8 cellular contexts compared by ENCODE assay signal in genomic region chr14:67820428-67820881, GRCh38. TPM values are rescaled to one million over a fixed set of nuclear protein-coding genes. Genes with fewer than 3 reads are reported as not detected.
DNase-seq lines count a peak whose midpoint lies in the region; ATAC-seq and TF ChIP-seq lines count a peak whose summit lies in the region.

No MANE protein-coding gene starts in this region.

- peak overlapping the region; percentile 94 for H3K27ac Mint-ChIP-seq in type B pancreatic cell

- H3K27ac ChIP-seq in MM.1S (ENCODE audit: low read length) (no peak overlapping the region), left lung (peak overlapping the region; percentile 64 to 84)

- no peaks in the 10 kb centered on the region for H3K27me3 ChIP-seq in MM.1S (replicated peaks; ENCODE audit: insufficient read depth, low read length)
- no peaks in the 10 kb centered on the region for H3K27me3 ChIP-seq in adipocyte (replicated peaks; ENCODE audit: control insufficient read depth, insufficient read depth, low read length)
- H3K27me3 ChIP-seq in left lung = no peaks in the 10 kb centered on the region

- TF ChIP-seq CTCF in MM.1S (IDR thresholded peaks at IDR 0.05; ENCODE audit: low read length) (no peak), left lung (IDR thresholded peaks at IDR 0.05) (no peak), type B pancreatic cell (conservative IDR thresholded peaks at IDR 0.05) (no peak)

- peak overlapping the region; percentile 93 for H2AFZ ChIP-seq in MM.1S (ENCODE audit: low read length)

- peak overlapping the region; percentile 99 for H3K4me3 Mint-ChIP-seq in type B pancreatic cell

- H3K4me2 ChIP-seq in MM.1S (ENCODE audit: low read depth, low read length) = peak overlapping the region; percentile 79

- peak; percentile 39 for ATAC-seq in left lung

- H3K9me2 ChIP-seq in MM.1S (replicated peaks; ENCODE audit: insufficient read depth, low read length) = no peaks in the 10 kb centered on the region

- H3K9me3 Mint-ChIP-seq in type B pancreatic cell = no peaks in the 10 kb centered on the region

- intact Hi-C loops in left lung (cut with DNase I) = no loop called here

- H3K9ac ChIP-seq in MM.1S (ENCODE audit: low read length) (no peak overlapping the region), adipocyte (ENCODE audit: low read length) (peak overlapping the region; percentile 86)

- H3F3A ChIP-seq in MM.1S (ENCODE audit: insufficient read depth, low read length) = peaks cover 4% of the 10 kb centered on the region; the same call in 1 of the 2 replicates

- H3K4me1 ChIP-seq in MM.1S (ENCODE audit: low read length) = 0 out of 2 replicates have a peak, but pooled peaks cover 4% of the 10 kb centered on the region
- H3K4me1 ChIP-seq in adipocyte (ENCODE audit: control insufficient read depth, insufficient read depth, low read length) = peaks cover 18% of the 10 kb centered on the region
- peaks cover 10 to 45% of the 10 kb centered on the region in 2 donors for H3K4me1 ChIP-seq in left lung

- H3K36me3 ChIP-seq in MM.1S (replicated peaks; ENCODE audit: insufficient read depth, low read length) (no peaks in the 10 kb centered on the region), adipocyte (ENCODE audit: control insufficient read depth, insufficient read depth, low read length, severe bottlenecking) (no peaks in the 10 kb centered on the region), left lung (no peaks in the 10 kb centered on the region)

- no peaks in the 10 kb centered on the region for H4K20me1 ChIP-seq in MM.1S (ENCODE audit: insufficient read depth, low read length)

- H3K36me3 Mint-ChIP-seq in type B pancreatic cell = no peaks in the 10 kb centered on the region

- H3K27me3 Mint-ChIP-seq in type B pancreatic cell = no peaks in the 10 kb centered on the region

- H3K4me3 ChIP-seq in MM.1S (ENCODE audit: low read length) (peak overlapping the region; percentile 82), adipocyte (ENCODE audit: low read length) (peak overlapping the region; percentile 94), left lung (peak overlapping the region; percentile 70 to 91)

- no peaks in the 10 kb centered on the region for H3K9me3 ChIP-seq in MM.1S (replicated peaks; ENCODE audit: insufficient read depth, low read length)
- no peaks in the 10 kb centered on the region for H3K9me3 ChIP-seq in adipocyte (ENCODE audit: control insufficient read depth, low read length)
- H3K9me3 ChIP-seq in left lung = no peaks in the 10 kb centered on the region

- H3K79me2 ChIP-seq in MM.1S (ENCODE audit: low read length) = peaks cover 5% of the 10 kb centered on the region

- DNase-seq in NCI-H2196 (lab: John Stamatoyannopoulos, UW; ENCODE audit: unreplicated experiment) (peak; percentile 10), NCI-H2196 treated with DMSO at 0.1 percent for 48 hours (lab: John Stamatoyannopoulos, UW; ENCODE audit: unreplicated experiment) (no peak), MM.1S (no peak), adipocyte (ENCODE audit: low read depth) (no peak), left lung (no peak), type B pancreatic cell (ENCODE audit: extremely low spot score, unreplicated experiment) (no peak), NCI-H1092 (lab: John Stamatoyannopoulos, UW) (no peak), NCI-H774 (lab: John Stamatoyannopoulos, UW) (no peak)

- H3K4me1 Mint-ChIP-seq in type B pancreatic cell (ENCODE audit: unreplicated experiment) = peaks cover 22% of the 10 kb centered on the region

RNA-seq across cellular contexts. Expression of gene RAD51B, which starts 0.9 kb away (rescaled TPM):
- 10 to 100 TPM; 18.3 TPM for total RNA-seq in left lung
- 23.6 and 27.3 TPM in 2 replicates for total RNA-seq in type B pancreatic cell (ENCODE audit: low replicate concordance)

RNA-seq across cellular contexts. Expression of gene ZFYVE26, which starts 4.1 kb away (rescaled TPM):
- total RNA-seq in left lung (10 to 100 TPM; 33.7 to 47.8 TPM), type B pancreatic cell (ENCODE audit: low replicate concordance) (33.8 and 36.6 TPM in 2 replicates)
